1 cellular context compared by ENCODE assay signal in genomic region chr19:55686311-55687050, GRCh38.
TF ChIP-seq lines count a peak whose summit lies in the region.

No MANE protein-coding gene starts in this region.

TF ChIP-seq in K562, 482 proteins besides CTCF, POLR2A, EP300 and RAD21:
- 0 out of 2 replicates have a peak, but pooled peaks have one; percentile 8 for TF ChIP-seq RBFOX2 (IDR thresholded peaks at IDR 0.05; ENCODE audit: low read depth, low read length)
- peak; percentile 45; the same call in 1 of the 2 replicates for TF ChIP-seq POLR2G (IDR thresholded peaks at IDR 0.05; ENCODE audit: low read depth, low read length)
- TF ChIP-seq ZC3H11A (IDR thresholded peaks at IDR 0.05; ENCODE audit: low read depth, low read length), result no peak
- TF ChIP-seq SREBF1 (IDR thresholded peaks at IDR 0.05; ENCODE audit: borderline replicate concordance, low read depth, low read length), result no peak
- TF ChIP-seq POLR3G (IDR thresholded peaks at IDR 0.05; ENCODE audit: extremely low read depth, insufficient read length, insufficient replicate concordance), result no peak
- TF ChIP-seq ZNF175 (CRISPR knock-in tag; IDR thresholded peaks at IDR 0.05; ENCODE audit: low read depth), result no peak
- no peak for TF ChIP-seq KDM4B (IDR thresholded peaks at IDR 0.05; ENCODE audit: borderline replicate concordance in 2 of 2, low read depth in 1 of 2)
- TF ChIP-seq HDAC1 (IDR thresholded peaks at IDR 0.05), result no peak
- no peak for TF ChIP-seq PTTG1 (tag; IDR thresholded peaks at IDR 0.05; ENCODE audit: low read depth)
